Comparison of ENCODE assay signal across 14 cellular contexts in genomic region chr17:70564006-70564620, GRCh38.
"Had no signal": no experiment of that assay in that cellular context is flagged by ENCODE, and none has a peak within 500 bp of the region (broad histone marks: within the 10 kb centered on the region; RNA-seq: fewer than 3 reads in every experiment).

No MANE protein-coding gene starts in this region.

- DNase-seq: activated CD4-positive, alpha-beta T cell treated with anti-CD3 and anti-CD28 coated beads for 48 hours; activated CD8-positive, alpha-beta T cell treated with anti-CD3 and anti-CD28 coated beads, Interleukin-2, amount 10 ng/mL, durations not matched to agents 7 days and 5 days; activated naive CD4-positive, alpha-beta T cell; central memory CD4-positive, alpha-beta T cell; cortex of kidney; effector memory CD4-positive, alpha-beta T cell; gastrocnemius medialis; heart right ventricle; stimulated activated CD4-positive, alpha-beta T cell treated with anti-CD3 and anti-CD28 coated beads, Interleukin-4, amount 100 ng/mL, for 24 hours; testis; upper lobe of right lung had no signal

- H3K27me3 ChIP-seq: gastrocnemius medialis, heart right ventricle, testis, upper lobe of right lung had no signal

- H3K36me3 ChIP-seq: gastrocnemius medialis, heart right ventricle, upper lobe of right lung had no signal

- H3K9ac ChIP-seq: parathyroid adenoma had no signal

- H3K4me3 Mint-ChIP-seq: activated CD8-positive, alpha-beta T cell treated with anti-CD3 and anti-CD28 coated beads, Interleukin-2, amount 10 ng/mL, durations not matched to agents 7 days and 5 days; activated T-helper 1 cell treated with anti-CD3 and anti-CD28 coated beads, Interleukin-12 subunit alpha, Interleukin-12 subunit beta, Interleukin-2, Interleukin-4 antibody, amounts not matched to agents 30 ng/mL and 10 ng/mL and 1 ng/mL, durations not matched to agents 14 hours and 24 hours and 36 hours; stimulated activated naive CD8-positive, alpha-beta T cell treated with anti-CD3 and anti-CD28 coated beads, Interleukin-15, Interleukin-2, amounts not matched to agents 100 ng/mL and 50 ng/mL, for 24 hours had no signal

- H3K27ac ChIP-seq: gastrocnemius medialis, parathyroid adenoma, testis, upper lobe of right lung had no signal

- H3K4me1 ChIP-seq: parathyroid adenoma, testis, upper lobe of right lung had no signal

- H3K4me3 ChIP-seq: gastrocnemius medialis, heart right ventricle, testis, upper lobe of right lung had no signal

- H3K27ac Mint-ChIP-seq: activated CD8-positive, alpha-beta T cell treated with anti-CD3 and anti-CD28 coated beads, Interleukin-2, amount 10 ng/mL, durations not matched to agents 7 days and 5 days; activated T-helper 1 cell treated with anti-CD3 and anti-CD28 coated beads, Interleukin-12 subunit alpha, Interleukin-12 subunit beta, Interleukin-2, Interleukin-4 antibody, amounts not matched to agents 30 ng/mL and 10 ng/mL and 1 ng/mL, durations not matched to agents 14 hours and 24 hours and 36 hours; stimulated activated naive CD8-positive, alpha-beta T cell treated with anti-CD3 and anti-CD28 coated beads, Interleukin-15, Interleukin-2, amounts not matched to agents 100 ng/mL and 50 ng/mL, for 24 hours had no signal

- ATAC-seq: activated CD8-positive, alpha-beta T cell treated with anti-CD3 and anti-CD28 coated beads, Interleukin-2, amount 10 ng/mL, durations not matched to agents 7 days and 5 days; gastrocnemius medialis; upper lobe of right lung had no signal

- H3K9me3 Mint-ChIP-seq: activated T-helper 1 cell treated with anti-CD3 and anti-CD28 coated beads, Interleukin-12 subunit alpha, Interleukin-12 subunit beta, Interleukin-2, Interleukin-4 antibody, amounts not matched to agents 30 ng/mL and 10 ng/mL and 1 ng/mL, durations not matched to agents 14 hours and 24 hours and 36 hours had no signal

- H3K9me3 ChIP-seq: gastrocnemius medialis, heart right ventricle, testis, upper lobe of right lung had no signal
